Comparison of ENCODE assay signal across 21 cellular contexts in genomic region chr1:94382163-94382562, GRCh38. TPM values are rescaled to one million over a fixed set of nuclear protein-coding genes. Genes with fewer than 3 reads are reported as not detected.
A peak's percentile ranks its signal among the peaks of the same experiment; 100 is the strongest.
DNase-seq lines count a peak whose midpoint lies in the region; ATAC-seq, FAIRE-seq and TF ChIP-seq lines count a peak whose summit lies in the region.
"Had no signal": no experiment of that assay in that cellular context is flagged by ENCODE, and none has a peak within 500 bp of the region (broad histone marks: within the 10 kb centered on the region; RNA-seq: fewer than 3 reads in every experiment).

No MANE protein-coding gene starts in this region.

- ATAC-seq in left lobe of liver (peak; percentile 57), HG02678 (IDR thresholded peaks at IDR 0.05; ENCODE audit: unreplicated experiment) (no peak), GM18858 (IDR thresholded peaks at IDR 0.05; ENCODE audit: unreplicated experiment) (no peak)
- ATAC-seq: K562 had no signal

- H3K27ac ChIP-seq in thyroid gland: peak overlapping the region in 2 of 3 donors; percentile 4 to 22
- H3K27ac ChIP-seq: brain microvascular endothelial cell, SK-N-MC, thoracic aorta had no signal

- FAIRE-seq in GM12891 (lab: Jason Lieb, UNC): no peak
- FAIRE-seq: K562, TTC549 had no signal

- peaks cover 9 to 22% of the 10 kb centered on the region in 2 donors for H3K4me1 ChIP-seq in thyroid gland

- DNase-seq in NCI-H2029 (lab: John Stamatoyannopoulos, UW) (peak; percentile 7), NCI-H2029 treated with DMSO at 0.1 percent for 48 hours (lab: John Stamatoyannopoulos, UW) (no peak), NCI-H69 (lab: John Stamatoyannopoulos, UW) (peak; percentile 3), left lobe of liver (ENCODE audit: low spot score) (peak; percentile 77), thyroid gland (peak; percentile 87 to 89), GM12891 (ENCODE audit: insufficient read length, low spot score) (no peak)
- DNase-seq: activated CD4-positive, alpha-beta memory T cell treated with anti-CD3 and anti-CD28 coated beads for 36 hours; activated T-cell treated with anti-CD3 and anti-CD28 coated beads, Interleukin-2, amount 50 U/mL, for 24 hours; brain microvascular endothelial cell; dermis blood vessel endothelial cell; EL; erythroblast; NCI-H1417 treated with DMSO at 0.1 percent for 48 hours; NCI-H446 treated with DMSO at 0.1 percent for 48 hours; stimulated activated CD4-positive, alpha-beta T cell treated with anti-CD3 and anti-CD28 coated beads, Interleukin-4, amount 100 ng/mL, for 24 hours had no signal

- H3K27me3 ChIP-seq in thyroid gland: no peaks in the 10 kb centered on the region
- H3K27me3 ChIP-seq: brain microvascular endothelial cell had no signal

- no peaks in the 10 kb centered on the region for H3K9me3 ChIP-seq in thyroid gland
- H3K9me3 ChIP-seq: thoracic aorta had no signal

- intact Hi-C loops in thyroid gland (cut with DNase I): no loop called here

- WGBS in thyroid gland, 2 donors: 35 to 46% methylated on average over 3 of the region's 3 CpGs

- TF ChIP-seq CTCF in thyroid gland (IDR thresholded peaks at IDR 0.05): no peak

- no peaks in the 10 kb centered on the region for H3K36me3 ChIP-seq in thyroid gland
- H3K36me3 ChIP-seq: brain microvascular endothelial cell, thoracic aorta had no signal

- no peak for TF ChIP-seq POLR2A in thyroid gland (IDR thresholded peaks at IDR 0.05)
- no peak for TF ChIP-seq POLR2A in GM12891 (IDR thresholded peaks at IDR 0.05; ENCODE audit: low read depth, low read length)

- no peak overlapping the region for H3K4me3 ChIP-seq in thyroid gland (replicated peaks in 1 of 3)
- H3K4me3 ChIP-seq: K562, SK-N-MC, thoracic aorta had no signal

TF ChIP-seq in GM12891, 5 proteins besides CTCF, POLR2A, EP300 and RAD21:
- no peak for TF ChIP-seq POU2F2 (IDR thresholded peaks at IDR 0.05; ENCODE audit: low read depth, low read length)
- no peak for TF ChIP-seq SPI1 (IDR thresholded peaks at IDR 0.05; ENCODE audit: low read depth, low read length)
- TF ChIP-seq POLR2AphosphoS5 (IDR thresholded peaks at IDR 0.05; ENCODE audit: low read depth, low read length): no peak
- no peak for TF ChIP-seq PAX5 (IDR thresholded peaks at IDR 0.05; ENCODE audit: insufficient read depth, low read length, severe bottlenecking)
- no peak for TF ChIP-seq TAF1 (IDR thresholded peaks at IDR 0.05; ENCODE audit: low read depth, low read length)

RNA-seq across cellular contexts. Expression of gene ABCD3, which starts 36.0 kb away (rescaled TPM):
- total RNA-seq in left lobe of liver: 60.8 TPM
- 10 to 100 TPM; 45.3 to 52.1 (median 49.2) TPM for total RNA-seq in thyroid gland
- 10.9 TPM for polyA plus RNA-seq in GM12891 (2012; ENCODE audit: low read depth, missing spikeins)

Comparison
In these comparisons a context has a peak if more than half of its experiments do, and no peak if none do; other contexts are left out.
1. DNase-seq: peak in NCI-H2029 (single experiment), NCI-H69 (single experiment), left lobe of liver (single experiment) and thyroid gland (2 of 2); none in NCI-H2029 treated with DMSO at 0.1 percent for 48 hours (single experiment) and GM12891 (single experiment).